ENCODE assay signal across 8 cellular contexts in the genomic region with DNA sequence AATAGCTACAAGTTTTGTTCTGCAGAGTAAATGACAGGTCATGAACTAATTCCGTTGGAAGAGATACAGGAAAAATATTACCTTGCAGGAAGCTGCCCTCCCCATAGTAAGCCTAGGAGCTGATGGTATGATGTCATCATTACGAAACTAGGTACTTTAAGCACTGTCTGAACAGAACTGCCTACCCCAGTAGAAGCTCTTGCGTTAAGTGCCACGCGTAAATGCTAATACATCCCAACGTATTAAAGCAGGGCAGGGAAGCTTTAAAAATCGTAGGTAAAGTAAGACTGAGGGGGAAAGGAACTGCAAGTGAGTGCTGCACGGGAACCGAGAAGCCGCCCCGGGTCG. TPM values are rescaled to one million over a fixed set of nuclear protein-coding genes. Genes with fewer than 3 reads are reported as not detected.
DNase-seq lines count a peak whose midpoint lies in the region; TF ChIP-seq lines count a peak whose summit lies in the region.

No MANE protein-coding gene starts in this region.

- H3K4me2 ChIP-seq in MM.1S (ENCODE audit: low read depth, low read length), result peak overlapping the region; percentile 67

- H3K9ac ChIP-seq in MM.1S (ENCODE audit: low read length), result peak overlapping the region; percentile 79

- peak; percentile 2 for DNase-seq in NCI-H2029 (lab: John Stamatoyannopoulos, UW)
- no peak for DNase-seq in NCI-H2029 treated with DMSO at 0.1 percent for 48 hours (lab: John Stamatoyannopoulos, UW)
- peak; percentile 43 for DNase-seq in HFFc6
- peak; percentile 68 for DNase-seq in MM.1S
- peak; percentile 82 for DNase-seq in fibroblast of mammary gland (ENCODE audit: low read depth)
- DNase-seq in neural crest cell (ENCODE audit: low read depth, low spot score), result no peak
- DNase-seq in OCI-M2 (lab: John Stamatoyannopoulos, UW; ENCODE audit: unreplicated experiment), result no peak

- H4K20me1 ChIP-seq in MM.1S (ENCODE audit: insufficient read depth, low read length), result no peaks in the 10 kb centered on the region

- no peaks in the 10 kb centered on the region for H3K9me3 ChIP-seq in MM.1S (replicated peaks; ENCODE audit: insufficient read depth, low read length)

- 0 out of 2 replicates have a peak, but pooled peaks cover 5% of the 10 kb centered on the region for H3K36me3 Mint-ChIP-seq in HFFc6 (ENCODE audit: low read depth)
- H3K36me3 Mint-ChIP-seq in T-helper 1 cell treated with Interleukin-12 subunit alpha and Interleukin-12 subunit beta and Interleukin-4 antibody, amounts not matched to agents 30 μg/mL and 1 μg/mL, for 36 hours (ENCODE audit: low read depth), result no peaks in the 10 kb centered on the region
- H3K36me3 Mint-ChIP-seq in neural crest cell (ENCODE audit: low read depth), result peaks cover 35% of the 10 kb centered on the region

- peak overlapping the region; percentile 77; the same call in 1 of the 2 replicates for H3K27ac ChIP-seq in MM.1S (ENCODE audit: low read length)

- H3K9me3 Mint-ChIP-seq in HFFc6 (no peaks in the 10 kb centered on the region), neural crest cell (peaks cover 5% of the 10 kb centered on the region)
- no peaks in the 10 kb centered on the region for H3K9me3 Mint-ChIP-seq in T-helper 1 cell treated with Interleukin-12 subunit alpha and Interleukin-12 subunit beta and Interleukin-4 antibody, amounts not matched to agents 30 μg/mL and 1 μg/mL, for 36 hours

- peaks cover 14% of the 10 kb centered on the region for H3K4me1 Mint-ChIP-seq in HFFc6 (ENCODE audit: low read depth)
- peaks cover 1% of the 10 kb centered on the region for H3K4me1 Mint-ChIP-seq in T-helper 1 cell treated with Interleukin-12 subunit alpha and Interleukin-12 subunit beta and Interleukin-4 antibody, amounts not matched to agents 30 μg/mL and 1 μg/mL, for 36 hours (ENCODE audit: low read depth)
- H3K4me1 Mint-ChIP-seq in neural crest cell, result peaks cover 19% of the 10 kb centered on the region

- H3K27me3 Mint-ChIP-seq in HFFc6 (ENCODE audit: insufficient read depth) (peaks cover 5% of the 10 kb centered on the region), neural crest cell (ENCODE audit: low read depth) (peaks cover 4% of the 10 kb centered on the region)
- H3K27me3 Mint-ChIP-seq in T-helper 1 cell treated with Interleukin-12 subunit alpha and Interleukin-12 subunit beta and Interleukin-4 antibody, amounts not matched to agents 30 μg/mL and 1 μg/mL, for 36 hours (ENCODE audit: low read depth), result peaks cover 19% of the 10 kb centered on the region

- H2AFZ ChIP-seq in MM.1S (ENCODE audit: low read length), result peak overlapping the region; percentile 87

- H3K4me3 Mint-ChIP-seq in HFFc6, result peak overlapping the region; percentile 99
- peak overlapping the region; percentile 44 for H3K4me3 Mint-ChIP-seq in T-helper 1 cell treated with Interleukin-12 subunit alpha and Interleukin-12 subunit beta and Interleukin-4 antibody, amounts not matched to agents 30 μg/mL and 1 μg/mL, for 36 hours
- H3K4me3 Mint-ChIP-seq in neural crest cell, result peak overlapping the region; percentile 96

- no peaks in the 10 kb centered on the region for H3K4me1 ChIP-seq in MM.1S (ENCODE audit: low read length)

- no peak for TF ChIP-seq CTCF in HFFc6 (IDR thresholded peaks at IDR 0.05)
- TF ChIP-seq CTCF in MM.1S (IDR thresholded peaks at IDR 0.05; ENCODE audit: low read length), result no peak
- TF ChIP-seq CTCF in fibroblast of mammary gland (conservative IDR thresholded peaks at IDR 0.05; ENCODE audit: control insufficient read depth, insufficient read depth, low read depth, low read length), result no peak
- TF ChIP-seq CTCF in neural crest cell (conservative IDR thresholded peaks at IDR 0.05), result no peak

- H3K27ac Mint-ChIP-seq in HFFc6 (peak overlapping the region; percentile 99), neural crest cell (ENCODE audit: unreplicated experiment) (peak overlapping the region; percentile 97)
- H3K27ac Mint-ChIP-seq in T-helper 1 cell treated with Interleukin-12 subunit alpha and Interleukin-12 subunit beta and Interleukin-4 antibody, amounts not matched to agents 30 μg/mL and 1 μg/mL, for 36 hours, result no peak overlapping the region

- peaks cover 3% of the 10 kb centered on the region for H3F3A ChIP-seq in MM.1S (ENCODE audit: insufficient read depth, low read length)

- no peaks in the 10 kb centered on the region for H3K36me3 ChIP-seq in MM.1S (replicated peaks; ENCODE audit: insufficient read depth, low read length)

- peaks cover 22% of the 10 kb centered on the region for H3K79me2 ChIP-seq in MM.1S (ENCODE audit: low read length)

- H3K27me3 ChIP-seq in MM.1S (replicated peaks; ENCODE audit: insufficient read depth, low read length), result no peaks in the 10 kb centered on the region

- H3K9me2 ChIP-seq in MM.1S (replicated peaks; ENCODE audit: insufficient read depth, low read length), result no peaks in the 10 kb centered on the region

- H3K4me3 ChIP-seq in MM.1S (ENCODE audit: low read length) (peak overlapping the region; percentile 91), fibroblast of mammary gland (ENCODE audit: control insufficient read depth, low read depth, low read length) (peak overlapping the region; percentile 87)

RNA-seq across cellular contexts. Expression of gene UGGT2, which starts 0.6 kb away (rescaled TPM):
- 10 to 100 TPM; 20.4 to 26.9 (median 24.3) TPM for total RNA-seq in HFFc6 (2021; fragmentation: NEBNext Ultra II Directional; extraction: Animal tissue kit (Norgen Biotek cat#: 25700))
- 31.5 and 32.9 TPM in 2 replicates for total RNA-seq in neural crest cell

RNA-seq across cellular contexts. Expression of gene HS6ST3, which starts 37.3 kb away (rescaled TPM):
- total RNA-seq in HFFc6 (2021; fragmentation: NEBNext Ultra II Directional; extraction: Animal tissue kit (Norgen Biotek cat#: 25700)), result not detected
- 0.26 and 0.30 TPM in 2 replicates for total RNA-seq in neural crest cell

Comparison
In these comparisons a context has a peak if more than half of its experiments do, and no peak if none do; other contexts are left out.
1. DNase-seq: peak in NCI-H2029 (single experiment), HFFc6 (single experiment), MM.1S (single experiment) and fibroblast of mammary gland (single experiment); none in NCI-H2029 treated with DMSO at 0.1 percent for 48 hours (single experiment), neural crest cell (single experiment) and OCI-M2 (single experiment).
2. H3K4me3 Mint-ChIP-seq: peak in every context shown above with its lines; median percentile 99 in HFFc6; 96 in neural crest cell; 44 in T-helper 1 cell treated with Interleukin-12 subunit alpha and Interleukin-12 subunit beta and Interleukin-4 antibody, amounts not matched to agents 30 μg/mL and 1 μg/mL, for 36 hours.